8 cellular contexts compared by ENCODE assay signal in genomic region chr19:36378625-36379509, GRCh38. TPM values are rescaled to one million over a fixed set of nuclear protein-coding genes. Genes with fewer than 3 reads are reported as not detected.
DNase-seq lines count a peak whose midpoint lies in the region; ATAC-seq and TF ChIP-seq lines count a peak whose summit lies in the region.

TSS of gene ZFP14 (minus strand) at chr19:36379201. CDS start at chr19:36367892, 11,309 bp downstream.

- H3K4me2 ChIP-seq in OCI-LY1 (ENCODE audit: low read length) = peak within 1 kb of the TSS; percentile 92

- peak within 1 kb of the TSS; percentile 83 for H2AFZ ChIP-seq in OCI-LY1 (ENCODE audit: low read length)

- no peaks in the 10 kb centered on the region for H4K20me1 ChIP-seq in OCI-LY1 (ENCODE audit: insufficient read depth, low read length)

- H3K79me2 ChIP-seq in OCI-LY1 (ENCODE audit: insufficient read depth, low read length) = no peaks in the 10 kb centered on the region

- no peaks in the 10 kb centered on the region for H3K9me2 ChIP-seq in OCI-LY1 (ENCODE audit: low read depth, low read length)

- peak within 1 kb of the TSS; percentile 76 for H3K9ac ChIP-seq in HUES48 (ENCODE audit: low read depth, low read length)
- peak within 1 kb of the TSS; percentile 85 for H3K9ac ChIP-seq in OCI-LY1 (ENCODE audit: low read length)

- H3K36me3 ChIP-seq in HUES48 (ENCODE audit: control insufficient read depth, insufficient read depth, low read length) (no peaks in the 10 kb centered on the region), OCI-LY1 (ENCODE audit: insufficient read depth, low read length) (no peaks in the 10 kb centered on the region)

- peak within 1 kb of the TSS; percentile 83 for H3K27ac ChIP-seq in HUES48 (ENCODE audit: low read depth, low read length)
- peak within 1 kb of the TSS; percentile 52 for H3K27ac ChIP-seq in OCI-LY1 (ENCODE audit: low read depth, low read length, poor library complexity, severe bottlenecking)
- H3K27ac ChIP-seq in epithelial cell of prostate = peak within 1 kb of the TSS; percentile 72

- in situ Hi-C loops in Caki2 (cut with HindIII; ENCODE audit: low pct_unique_long_range_greater_than_20kb, low sequenced_read_pairs) = no loop called here

- peak; percentile 49 for TF ChIP-seq CTCF in OCI-LY1 (IDR thresholded peaks at IDR 0.05; ENCODE audit: low read length)

- H3K4me3 ChIP-seq in HUES48 (ENCODE audit: low read depth, low read length) (peak within 1 kb of the TSS; percentile 89), OCI-LY1 (ENCODE audit: low read depth, low read length, poor library complexity, severe bottlenecking) (peak within 1 kb of the TSS; percentile 88), mononuclear cell (ENCODE audit: low read length) (peak within 1 kb of the TSS; percentile 84)

- DNase-seq in Caki2 (ENCODE audit: low read depth) (peak; percentile 95), activated T-cell treated with anti-CD3 and anti-CD28 coated beads for 24 hours (ENCODE audit: low read depth) (peak; percentile 93), epithelial cell of prostate (ENCODE audit: low read depth, low spot score) (peak; percentile 68)
- DNase-seq in stimulated activated CD8-positive, alpha-beta memory T cell treated with anti-CD3 and anti-CD28 coated beads, Interleukin-2, amount 100 ng/mL, for 48 hours (ENCODE audit: low read depth in 2 of 2) = peak; percentile 88 to 92

- ATAC-seq in GM21390 (IDR thresholded peaks at IDR 0.05; ENCODE audit: unreplicated experiment) = peak; percentile 96

- no peaks in the 10 kb centered on the region for H3K9me3 ChIP-seq in HUES48 (ENCODE audit: control insufficient read depth, insufficient read depth, low read length)
- H3K9me3 ChIP-seq in OCI-LY1 (ENCODE audit: low read length) = no peaks in the 10 kb centered on the region
- H3K9me3 ChIP-seq in mononuclear cell (ENCODE audit: low read depth, low read length) = no peaks in the 10 kb centered on the region

- no peaks in the 10 kb centered on the region for H3K27me3 ChIP-seq in HUES48 (ENCODE audit: control insufficient read depth, insufficient read depth, low read length)
- H3K27me3 ChIP-seq in OCI-LY1 (ENCODE audit: insufficient read depth, low read length) = no peaks in the 10 kb centered on the region
- H3K27me3 ChIP-seq in mononuclear cell (ENCODE audit: insufficient read depth, low read length) = no peaks in the 10 kb centered on the region

- H3F3A ChIP-seq in OCI-LY1 (ENCODE audit: insufficient read depth, low read length) = no peaks in the 10 kb centered on the region

- peaks cover 5% of the 10 kb centered on the region for H3K4me1 ChIP-seq in HUES48 (ENCODE audit: control insufficient read depth, insufficient read depth, low read length)
- H3K4me1 ChIP-seq in OCI-LY1 (ENCODE audit: insufficient read depth, low read length, severe bottlenecking) = peaks cover 16% of the 10 kb centered on the region
- H3K4me1 ChIP-seq in mononuclear cell (ENCODE audit: insufficient read depth, low read length) = peaks cover 17% of the 10 kb centered on the region

RNA-seq across cellular contexts. Expression of gene ZFP14, which starts in this region (rescaled TPM):
- 2.4 and 4.1 TPM in 2 replicates for total RNA-seq in Caki2 (2014; rRNA removed; shearing (Covaris generic); ENCODE audit: low replicate concordance)
- 4.4 TPM for total RNA-seq in mononuclear cell

Comparison
In these comparisons a context has a peak if more than half of its experiments do, and no peak if none do; other contexts are left out.
1. Peak in every context shown above with its lines: DNase-seq, ATAC-seq, H3K4me3 ChIP-seq and H3K27ac ChIP-seq.